In the genomic region with DNA sequence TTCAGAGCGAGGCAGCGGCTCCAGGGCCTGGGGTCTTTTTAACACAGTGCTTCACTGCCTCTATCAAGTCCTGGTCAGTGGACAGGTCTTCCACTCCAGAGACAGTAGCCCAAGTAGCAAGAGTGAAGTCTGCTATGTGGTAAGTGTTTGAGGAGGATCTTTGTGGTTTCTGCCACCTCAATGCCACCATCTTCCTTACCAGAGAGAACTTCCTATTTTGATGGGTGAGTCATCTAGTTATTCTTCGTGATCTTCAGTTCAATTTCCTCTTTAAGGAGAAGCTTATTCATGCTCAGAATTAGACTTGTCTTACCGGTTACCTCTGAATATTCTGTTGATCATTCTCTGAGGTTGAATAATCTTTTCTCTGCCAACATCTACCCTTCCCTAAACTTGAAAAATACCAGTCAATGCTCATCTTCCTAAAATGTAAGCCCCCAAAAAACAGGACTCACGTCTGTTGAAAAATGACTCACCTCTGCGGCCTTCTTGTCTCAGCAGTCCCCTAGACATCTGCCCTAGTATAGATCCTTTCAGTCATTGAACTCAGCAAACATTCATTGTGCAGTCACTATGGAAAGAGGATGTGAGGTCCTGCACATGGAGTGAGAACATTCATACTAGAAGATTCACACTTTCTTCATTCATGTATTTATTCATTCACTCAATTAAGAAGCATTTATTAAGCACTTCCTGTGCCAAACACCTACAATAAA, we compare ENCODE assay signal across 8 cellular contexts. TPM values are rescaled to one million over a fixed set of nuclear protein-coding genes. Genes with fewer than 3 reads are reported as not detected.
DNase-seq lines count a peak whose midpoint lies in the region; ATAC-seq and TF ChIP-seq lines count a peak whose summit lies in the region.

No MANE protein-coding gene starts in this region.

- no peak for TF ChIP-seq CTCF in GM13976 (IDR thresholded peaks at IDR 0.05; ENCODE audit: borderline replicate concordance, control extremely low read depth, extremely low read depth, insufficient read depth, missing control alignments)

- ATAC-seq in HG02759 (IDR thresholded peaks at IDR 0.05; ENCODE audit: unreplicated experiment), result peak; percentile 48

- peak; percentile 40 for DNase-seq in Daoy (ENCODE audit: low read depth)
- peak; percentile 98 for DNase-seq in SKM-1 (lab: John Stamatoyannopoulos, UW; ENCODE audit: unreplicated experiment)
- peak; percentile 3 for DNase-seq in dermis blood vessel endothelial cell
- DNase-seq in stimulated activated CD8-positive, alpha-beta memory T cell treated with anti-CD3 and anti-CD28 coated beads, Interleukin-4, amount 100 ng/mL, for 48 hours, result peak; percentile 54
- DNase-seq in GM13976 (ENCODE audit: low spot score), result no peak
- DNase-seq in retina, result no peak
- DNase-seq in islet precursor cell, result no peak

- in situ Hi-C loops in GM13976 (cut with MboI; ENCODE audit: low sequenced_read_pairs, unreplicated experiment), result no loop called here

RNA-seq across cellular contexts. Expression of a gene that starts 32.2 kb away (rescaled TPM):
- 1.8 and 2.3 TPM in 2 replicates for total RNA-seq in Daoy (2014; rRNA removed; shearing (Covaris generic))
- total RNA-seq in dermis blood vessel endothelial cell, result 1.7 and 2.2 TPM in 2 replicates

Comparison
In these comparisons a context has a peak if more than half of its experiments do, and no peak if none do; other contexts are left out.
1. DNase-seq: peak in Daoy (single experiment), SKM-1 (single experiment), dermis blood vessel endothelial cell (single experiment) and stimulated activated CD8-positive, alpha-beta memory T cell treated with anti-CD3 and anti-CD28 coated beads, Interleukin-4, amount 100 ng/mL, for 48 hours (single experiment); none in GM13976 (single experiment), retina (single experiment) and islet precursor cell (single experiment).